10 cellular contexts compared by ENCODE assay signal in genomic region chr14:103117499-103117898, GRCh38. TPM values are rescaled to one million over a fixed set of nuclear protein-coding genes. Genes with fewer than 3 reads are reported as not detected.
A peak's percentile ranks its signal among the peaks of the same experiment; 100 is the strongest.
DNase-seq lines count a peak whose midpoint lies in the region; ATAC-seq, FAIRE-seq and TF ChIP-seq lines count a peak whose summit lies in the region.
"Not testable (repeated sequence)": the region's sequence is repeated elsewhere in the genome, so short reads cannot be mapped to it uniquely, and the experiment has no call there.
"Had no signal": no experiment of that assay in that cellular context is flagged by ENCODE, and none has a peak within 500 bp of the region (broad histone marks: within the 10 kb centered on the region; RNA-seq: fewer than 3 reads in every experiment).

No MANE protein-coding gene starts in this region.

- not testable (repeated sequence) for H4K91ac ChIP-seq in IMR-90 (ENCODE audit: insufficient read depth, low read depth, low read length)

- TF ChIP-seq POLR2A in IMR-90 (IDR thresholded peaks at IDR 0.05; ENCODE audit: low read depth, low read length); K562 (conservative IDR thresholded peaks at IDR 0.05): not testable (repeated sequence)

- not testable (repeated sequence) for DNase-seq in IMR-90; K562 (ENCODE audit: extremely low read depth in 1 of 4, low spot score in 3 of 4); left ventricle myocardium inferior

- peak overlapping the region; percentile 31; the same call in 1 of the 2 replicates for H2AK5ac ChIP-seq in IMR-90 (ENCODE audit: low read depth, low read length)

- not testable (repeated sequence) for H3K9ac ChIP-seq in BLaER1; IMR-90 (ENCODE audit: low read depth, low read length); K562 (ENCODE audit: insufficient read depth in 1 of 2, low read depth in 2 of 2, low read length in 2 of 2)

- not testable (repeated sequence) for H2BK5ac ChIP-seq in IMR-90 (ENCODE audit: low read depth, low read length, poor library complexity, severe bottlenecking)

- H3K36me3 ChIP-seq in BLaER1; DOHH2 (ENCODE audit: control insufficient read depth, low read length); IMR-90 (ENCODE audit: control insufficient read depth, insufficient read depth, low read length); K562 (ENCODE audit: control insufficient read depth, insufficient read depth, low read length); left ventricle myocardium inferior; neutrophil: not testable (repeated sequence)

- intact Hi-C loops in IMR-90 (cut with micrococcal nuclease); K562 (cut with micrococcal nuclease); left ventricle myocardium inferior (cut with micrococcal nuclease): not testable (repeated sequence)

- not testable (repeated sequence) for H4K5ac ChIP-seq in IMR-90 (ENCODE audit: low read depth, low read length)

- not testable (repeated sequence) for H3K27me3 ChIP-seq in BLaER1; DOHH2 (ENCODE audit: control insufficient read depth, low read length); IMR-90 (ENCODE audit: control insufficient read depth, insufficient read depth, low read length); K562 (ENCODE audit: control insufficient read depth in 2 of 2, insufficient read depth in 2 of 2, low read length in 2 of 2); left ventricle myocardium inferior (ENCODE audit: low read depth); neutrophil

- not testable (repeated sequence) for ATAC-seq in IMR-90 (ENCODE audit: low read depth); K562

- H3K4me2 ChIP-seq in BLaER1 (peak overlapping the region; percentile 47), DOHH2 (ENCODE audit: low read length) (0 out of 2 replicates have a peak overlapping the region, but pooled peaks have one; percentile 21)
- H3K4me2 ChIP-seq in IMR-90 (ENCODE audit: low read depth, low read length); K562 (ENCODE audit: insufficient read depth, low read length): not testable (repeated sequence)

- in situ Hi-C loops in IMR-90 (cut with MboI; ENCODE audit: low sequenced_read_pairs); K562 (cut with MboI): not testable (repeated sequence)

- not testable (repeated sequence) for H2BK15ac ChIP-seq in IMR-90 (ENCODE audit: low read depth, low read length)

- not testable (repeated sequence) for H3K18ac ChIP-seq in IMR-90 (ENCODE audit: low read depth, low read length)

- CTCF ChIA-PET in IMR-90 (lab: Yijun Ruan, JAX); K562 (lab: Yijun Ruan, JAX; ENCODE audit: low intra/inter-chr PET ratio): not testable (repeated sequence)

- H3K4me1 ChIP-seq in BLaER1 (peaks cover 99% of the 10 kb centered on the region), DOHH2 (ENCODE audit: control insufficient read depth, low read length) (peaks cover 77% of the 10 kb centered on the region), IMR-90 (ENCODE audit: control insufficient read depth, insufficient read depth, low read length) (peaks cover 21% of the 10 kb centered on the region), K562 (replicated peaks in 1 of 2; ENCODE audit: control insufficient read depth in 2 of 2, insufficient read depth in 2 of 2, low read length in 2 of 2) (peaks cover 50 to 83% of the 10 kb centered on the region in 2 experiments), left ventricle myocardium inferior (peaks cover 72% of the 10 kb centered on the region), neutrophil (ENCODE audit: control insufficient read depth in 1 of 2, insufficient read depth in 1 of 2, low read depth in 1 of 2, low read length in 1 of 2) (peaks cover 87 to 96% of the 10 kb centered on the region in 2 experiments)

- POLR2A ChIA-PET in IMR-90 (lab: Charles Lee; ENCODE audit: unreplicated experiment), result not testable (repeated sequence)
- POLR2A ChIA-PET in K562 (lab: Yijun Ruan, JAX), result interaction anchor here (0.6 to 2.0 kb wide), 2 partner anchors 13 to 416 kb away, joined by 3 to 8 read pairs; no protein-coding TSS in a partner anchor

- not testable (repeated sequence) for H3K79me1 ChIP-seq in IMR-90 (ENCODE audit: low read depth in 1 of 2, low read length in 2 of 2)

- BruUV-seq in IMR-90 (replicated peaks; lab: Mats Ljungman, UMichigan); K562 (replicated peaks; lab: Mats Ljungman, UMichigan): not testable (repeated sequence)

- not testable (repeated sequence) for H2AK9ac ChIP-seq in IMR-90 (replicated peaks; ENCODE audit: low read depth, low read length, poor library complexity)

- not testable (repeated sequence) for H3K14ac ChIP-seq in IMR-90 (replicated peaks; ENCODE audit: low read depth, low read length)

- H3F3A ChIP-seq in DOHH2 (ENCODE audit: control insufficient read depth, insufficient read depth), result peaks cover 28% of the 10 kb centered on the region

- H2BK20ac ChIP-seq in IMR-90 (ENCODE audit: low read depth, low read length), result not testable (repeated sequence)

- not testable (repeated sequence) for H3K23ac ChIP-seq in IMR-90 (ENCODE audit: low read depth, low read length)

- not testable (repeated sequence) for TF ChIP-seq RAD21 in IMR-90 (IDR thresholded peaks at IDR 0.05; ENCODE audit: low read length); K562 (CRISPR knock-in tag; conservative IDR thresholded peaks at IDR 0.05 in 1 of 2, IDR thresholded peaks at IDR 0.05 in 1 of 2)

- not testable (repeated sequence) for H3K9me2 ChIP-seq in DOHH2 (replicated peaks; ENCODE audit: control insufficient read depth, low read length)

- H2BK120ac ChIP-seq in IMR-90 (ENCODE audit: low read depth, low read length), result not testable (repeated sequence)

- H3K4me3 ChIP-seq in BLaER1; DOHH2 (ENCODE audit: low read length); IMR-90 (ENCODE audit: insufficient read depth, low read depth, low read length); K562; left ventricle myocardium inferior: not testable (repeated sequence)
- peak overlapping the region in 1 of 2 experiments; percentile 98 for H3K4me3 ChIP-seq in neutrophil (ENCODE audit: low read depth in 1 of 2, low read length in 1 of 2)

- H3K9me3 ChIP-seq in BLaER1; DOHH2 (ENCODE audit: control insufficient read depth, insufficient read depth, low read length); IMR-90 (ENCODE audit: control insufficient read depth, insufficient read depth, low read length); K562 (replicated peaks; ENCODE audit: control insufficient read depth, insufficient read depth, low read depth, low read length); left ventricle myocardium inferior (replicated peaks); neutrophil: not testable (repeated sequence)

- WGBS in IMR-90 (ENCODE audit: extremely low coverage in 2 of 2, insufficient read length in 1 of 2), 2 experiments, result no CpG with 5 or more reads among the region's 7 CpGs
- no CpG with 5 or more reads among the region's 7 CpGs for WGBS in K562 (ENCODE audit: insufficient coverage, low coverage, missing lambda C conversion rate)

- not testable (repeated sequence) for H4K20me1 ChIP-seq in BLaER1; DOHH2 (ENCODE audit: control insufficient read depth, insufficient read depth, low read depth, low read length); IMR-90 (ENCODE audit: insufficient read depth, low read length); K562 (replicated peaks; ENCODE audit: control insufficient read depth, insufficient read depth, low read length)

- not testable (repeated sequence) for H4K8ac ChIP-seq in IMR-90 (ENCODE audit: low read depth in 2 of 2, low read length in 2 of 2)

- H2AFZ ChIP-seq in IMR-90 (replicated peaks; ENCODE audit: low read length, poor library complexity), result not testable (repeated sequence)
- peak overlapping the region; percentile 45; the same call in 1 of the 2 replicates for H2AFZ ChIP-seq in K562 (ENCODE audit: low read depth, low read length)

- not testable (repeated sequence) for H3K56ac ChIP-seq in IMR-90 (ENCODE audit: extremely low read depth, insufficient read depth, low read length)

- dilution Hi-C loops in IMR-90 (cut with HindIII; ENCODE audit: low sequenced_read_pairs, unreplicated experiment), result not testable (repeated sequence)

- FAIRE-seq in K562 (lab: Jason Lieb, UNC), result not testable (repeated sequence)

- H3K9me1 ChIP-seq in IMR-90 (ENCODE audit: insufficient read depth, low read length); K562 (ENCODE audit: control insufficient read depth, insufficient read depth, low read length): not testable (repeated sequence)

- not testable (repeated sequence) for TF ChIP-seq EP300 in K562 (IDR thresholded peaks at IDR 0.05; ENCODE audit: low read length)

- H3K4ac ChIP-seq in IMR-90 (ENCODE audit: low read depth, low read length), result not testable (repeated sequence)

- not testable (repeated sequence) for TF ChIP-seq CTCF in DOHH2 (IDR thresholded peaks at IDR 0.05; ENCODE audit: low read depth, low read length, poor library complexity, severe bottlenecking); IMR-90 (conservative IDR thresholded peaks at IDR 0.05; ENCODE audit: low read depth, low read length); K562 (IDR thresholded peaks at IDR 0.05 in 2 of 3, conservative IDR thresholded peaks at IDR 0.05 in 1 of 3; ENCODE audit: insufficient read depth in 2 of 3, low read depth in 1 of 3, low read length in 3 of 3); left ventricle myocardium inferior (IDR thresholded peaks at IDR 0.05; ENCODE audit: borderline replicate concordance); neutrophil (IDR thresholded peaks at IDR 0.05)

- H3K79me2 ChIP-seq in DOHH2 (ENCODE audit: control insufficient read depth, low read length); K562 (ENCODE audit: control insufficient read depth, insufficient read depth, low read length): not testable (repeated sequence)

- H3K27ac ChIP-seq in BLaER1; DOHH2 (ENCODE audit: low read depth, low read length); IMR-90 (ENCODE audit: insufficient read depth, low read length): not testable (repeated sequence)
- H3K27ac ChIP-seq in K562 (ENCODE audit: extremely low read depth, low read depth, low read length) (peak overlapping the region; percentile 30; the same call in 1 of the 3 replicates), left ventricle myocardium inferior (replicated peaks) (peak overlapping the region; percentile 56), neutrophil (peak overlapping the region; percentile 97)

RNA-seq across cellular contexts. Expression of gene TNFAIP2, which starts 5.8 kb away (rescaled TPM):
- 5.0 and 6.3 TPM in 2 replicates for total RNA-seq in IMR-90 (2012; rRNA removed)
- polyA plus RNA-seq in IMR-90 (2012; rRNA removed), result 9.6 and 9.9 TPM in 2 replicates
- 10.7 and 12.7 TPM in 2 replicates for polyA plus RNA-seq in IMR-90 (2012; cell fraction: cytosol; rRNA removed)
- 43.9 and 49.0 TPM in 2 replicates for polyA plus RNA-seq in IMR-90 (2012; cell fraction: nucleus; rRNA removed; ENCODE audit: low replicate concordance)
- 31.9 and 75.4 TPM in 2 replicates for total RNA-seq in K562 (2011; cell fraction: chromatin; rRNA removed; ENCODE audit: low replicate concordance)
- 55.1 and 66.9 TPM in 2 replicates for total RNA-seq in K562 (2011; cell fraction: nucleolus; rRNA removed)
- total RNA-seq in K562 (2011; cell fraction: nucleoplasm; rRNA removed), result 38.6 and 39.3 TPM in 2 replicates
- 39.5 and 46.0 TPM in 2 replicates for total RNA-seq in K562 (2014; rRNA removed)
- 20.8 and 23.7 TPM in 2 replicates for total RNA-seq in K562 (2014; rRNA removed; fragmentation: Illumina TruSeq; extraction: Trizol)
- total RNA-seq in K562 (2015; rRNA removed; fragmentation: Illumina TruSeq; extraction: Trizol), result 68.6 and 70.2 TPM in 2 replicates
- total RNA-seq in K562 (2021), result 52.7 and 61.2 TPM in 2 replicates
- polyA plus RNA-seq in K562 (2011; rRNA removed), result 22.6 and 35.4 TPM in 2 replicates
- polyA plus RNA-seq in K562 (2011; cell fraction: cytosol; rRNA removed), result 30.5 and 40.8 TPM in 2 replicates
- 171 and 203 TPM in 2 replicates for polyA plus RNA-seq in K562 (2011; cell fraction: nucleus; rRNA removed)
- 33.8 and 69.4 TPM in 2 replicates for polyA plus RNA-seq in K562 (2012)
- polyA plus RNA-seq in K562 (2014; fragmentation: Illumina TruSeq; extraction: Trizol), result 42.7 and 59.7 TPM in 2 replicates
- 10 to 100 TPM; 44.6 to 49.7 TPM for polyA plus RNA-seq in K562 (2014; fragmentation: Nextera tagmentation; extraction: Ambion mirVana)
- 47.6 and 63.5 TPM in 2 replicates for polyA plus RNA-seq in K562 (2014; rRNA removed)
- polyA minus RNA-seq in K562 (2011; rRNA and poly(A)+ RNA removed), result 8.9 and 13.3 TPM in 2 replicates
- 25.6 and 31.0 TPM in 2 replicates for polyA minus RNA-seq in K562 (2011; cell fraction: cytosol; rRNA and poly(A)+ RNA removed)
- polyA minus RNA-seq in K562 (2011; cell fraction: nucleus; rRNA and poly(A)+ RNA removed), result 17.0 and 18.2 TPM in 2 replicates
- 40.1 TPM for total RNA-seq in left ventricle myocardium inferior
- polyA plus RNA-seq: CD4-positive, alpha-beta memory T cell had no signal

RNA-seq across cellular contexts. Expression of gene EXOC3L4, which starts 23.0 kb away (rescaled TPM):
- total RNA-seq in IMR-90 (2012; rRNA removed) (not detected in 2 replicates), K562 (2014; rRNA removed) (3.5 and 5.6 TPM in 2 replicates), K562 (2014; rRNA removed; fragmentation: Illumina TruSeq; extraction: Trizol) (0.33 TPM in 1 of 2 replicates, not detected in the other), K562 (2015; rRNA removed; fragmentation: Illumina TruSeq; extraction: Trizol) (0.83 and 1.6 TPM in 2 replicates), K562 (2021) (5.4 and 6.7 TPM in 2 replicates), left ventricle myocardium inferior (0.66 TPM)
- polyA plus RNA-seq in IMR-90 (2012; rRNA removed) (not detected in 2 replicates), K562 (2011; rRNA removed) (1.1 and 2.0 TPM in 2 replicates), K562 (2014; fragmentation: Illumina TruSeq; extraction: Trizol) (0.25 and 0.97 TPM in 2 replicates), K562 (2014; fragmentation: Nextera tagmentation; extraction: Ambion mirVana) (under 1 TPM in 1 of 2 experiments, not detected in 1; 0.10 TPM), K562 (2014; rRNA removed) (6.2 and 11.7 TPM in 2 replicates)
- 0.14 TPM in 1 of 2 replicates, not detected in the other for polyA plus RNA-seq in IMR-90 (2012; cell fraction: cytosol; rRNA removed)
- 0.72 and 0.85 TPM in 2 replicates for polyA plus RNA-seq in IMR-90 (2012; cell fraction: nucleus; rRNA removed; ENCODE audit: low replicate concordance)
- total RNA-seq in K562 (2011; cell fraction: chromatin; rRNA removed; ENCODE audit: low replicate concordance), result 7.7 and 24.3 TPM in 2 replicates
- 22.4 and 23.0 TPM in 2 replicates for total RNA-seq in K562 (2011; cell fraction: nucleolus; rRNA removed)
- total RNA-seq in K562 (2011; cell fraction: nucleoplasm; rRNA removed), result 13.8 and 17.9 TPM in 2 replicates
- 1.6 and 3.7 TPM in 2 replicates for polyA plus RNA-seq in K562 (2011; cell fraction: cytosol; rRNA removed)
- 8.4 and 18.9 TPM in 2 replicates for polyA plus RNA-seq in K562 (2011; cell fraction: nucleus; rRNA removed)
- 1.8 and 2.2 TPM in 2 replicates for polyA plus RNA-seq in K562 (2012)
- 0.21 TPM in 1 of 2 replicates, not detected in the other for polyA minus RNA-seq in K562 (2011; rRNA and poly(A)+ RNA removed)
- polyA minus RNA-seq in K562 (2011; cell fraction: cytosol; rRNA and poly(A)+ RNA removed), result 2.5 and 2.9 TPM in 2 replicates
- polyA minus RNA-seq in K562 (2011; cell fraction: nucleus; rRNA and poly(A)+ RNA removed), result 3.1 and 5.0 TPM in 2 replicates
- total RNA-seq: A673; CD4-positive, alpha-beta memory T cell had no signal
- polyA plus RNA-seq: BJ; CD4-positive, alpha-beta memory T cell had no signal

RNA-seq across cellular contexts. Expression of gene LBHD2, which starts 33.5 kb away (rescaled TPM):
- total RNA-seq in IMR-90 (2012; rRNA removed) (not detected in 2 replicates), K562 (2014; rRNA removed) (not detected in 2 replicates), K562 (2014; rRNA removed; fragmentation: Illumina TruSeq; extraction: Trizol) (not detected in 2 replicates), K562 (2015; rRNA removed; fragmentation: Illumina TruSeq; extraction: Trizol) (not detected in 2 replicates), K562 (2021) (not detected in 2 replicates), left ventricle myocardium inferior (not detected)
- polyA plus RNA-seq in IMR-90 (2012; rRNA removed) (not detected in 2 replicates), K562 (2011; rRNA removed) (not detected in 2 replicates), K562 (2014; fragmentation: Illumina TruSeq; extraction: Trizol) (not detected in 2 replicates), K562 (2014; fragmentation: Nextera tagmentation; extraction: Ambion mirVana) (not detected), K562 (2014; rRNA removed) (not detected in 2 replicates)
- 0.18 TPM in 1 of 2 replicates, not detected in the other for polyA plus RNA-seq in IMR-90 (2012; cell fraction: cytosol; rRNA removed)
- not detected in 2 replicates for polyA plus RNA-seq in IMR-90 (2012; cell fraction: nucleus; rRNA removed; ENCODE audit: low replicate concordance)
- not detected in 2 replicates for total RNA-seq in K562 (2011; cell fraction: chromatin; rRNA removed; ENCODE audit: low replicate concordance)
- total RNA-seq in K562 (2011; cell fraction: nucleolus; rRNA removed), result not detected in 2 replicates
- not detected in 2 replicates for total RNA-seq in K562 (2011; cell fraction: nucleoplasm; rRNA removed)
- polyA plus RNA-seq in K562 (2011; cell fraction: cytosol; rRNA removed), result 0.30 TPM in 1 of 2 replicates, not detected in the other
- polyA plus RNA-seq in K562 (2011; cell fraction: nucleus; rRNA removed), result not detected in 2 replicates
- not detected in 2 replicates for polyA plus RNA-seq in K562 (2012)
- not detected in 2 replicates for polyA minus RNA-seq in K562 (2011; rRNA and poly(A)+ RNA removed)
- polyA minus RNA-seq in K562 (2011; cell fraction: cytosol; rRNA and poly(A)+ RNA removed), result not detected in 2 replicates
- polyA minus RNA-seq in K562 (2011; cell fraction: nucleus; rRNA and poly(A)+ RNA removed), result not detected in 2 replicates
- total RNA-seq: Calu3; CD4-positive, alpha-beta memory T cell had no signal
- polyA plus RNA-seq: BJ; CD4-positive, alpha-beta memory T cell had no signal
